In genomic region chr20:9036593-9036992, GRCh38 we compare ENCODE assay signal across 18 cellular contexts. TPM values are rescaled to one million over a fixed set of nuclear protein-coding genes. Genes with fewer than 3 reads are reported as not detected.
DNase-seq lines count a peak whose midpoint lies in the region; ATAC-seq, FAIRE-seq and TF ChIP-seq lines count a peak whose summit lies in the region.
"Had no signal": no experiment of that assay in that cellular context is flagged by ENCODE, and none has a peak within 500 bp of the region (broad histone marks: within the 10 kb centered on the region; RNA-seq: fewer than 3 reads in every experiment).

No MANE protein-coding gene starts in this region.

- no peak for TF ChIP-seq CTCF in A549 (IDR thresholded peaks at IDR 0.05)
- TF ChIP-seq CTCF in RWPE1 (conservative IDR thresholded peaks at IDR 0.05; ENCODE audit: low read depth) = no peak

- H3K4me2 ChIP-seq in A549 = no peak overlapping the region
- H3K4me2 ChIP-seq: BLaER1 treated with 17β-estradiol and CSF1 and Interleukin-3, amounts not matched to agents 10 nM and 100 nM had no signal

- H3K4me1 ChIP-seq in A549 = peaks cover 13% of the 10 kb centered on the region; the same call in 2 of the 3 replicates
- H3K4me1 ChIP-seq: BLaER1 treated with 17β-estradiol and CSF1 and Interleukin-3, amounts not matched to agents 10 nM and 100 nM had no signal

- CTCF ChIA-PET in A549 (lab: Yijun Ruan, JAX) (interaction anchor here (0.6 to 1.5 kb wide), 2 partner anchors 30 to 121 kb away, joined by 3 to 4 read pairs; no protein-coding TSS in a partner anchor), RWPE1 (lab: Yijun Ruan, JAX) (interaction anchor here (1.2 kb wide), 1 partner anchor 64 kb away, joined by 3 read pairs; no protein-coding TSS in a partner anchor)

- no peak for FAIRE-seq in A549 (lab: Jason Lieb, UNC)
- FAIRE-seq: H1, HepG2, HTR-8/SVneo had no signal

- H3K27ac ChIP-seq in A549 = no peak overlapping the region
- no peak overlapping the region for H3K27ac ChIP-seq in RWPE1
- H3K27ac ChIP-seq in epithelial cell of prostate = peak overlapping the region; percentile 6
- H3K27ac ChIP-seq: BLaER1 treated with 17β-estradiol and CSF1 and Interleukin-3, amounts not matched to agents 10 nM and 100 nM had no signal

- H3K9me3 ChIP-seq in A549 = no peaks in the 10 kb centered on the region
- H3K9me3 ChIP-seq: BLaER1 treated with 17β-estradiol and CSF1 and Interleukin-3, amounts not matched to agents 10 nM and 100 nM; HAP-1 had no signal

- no peak for TF ChIP-seq POLR2A in A549 (IDR thresholded peaks at IDR 0.05; ENCODE audit: low read length)

- TF ChIP-seq RAD21 in A549 (conservative IDR thresholded peaks at IDR 0.05 in 1 of 2, IDR thresholded peaks at IDR 0.05 in 1 of 2) = no peak

- WGBS in A549 (ENCODE audit: missing lambda C conversion rate) = 70% methylated on average over 1 of the region's 1 CpG

- H3K4me3 ChIP-seq in A549 = no peak overlapping the region
- H3K4me3 ChIP-seq: BLaER1 treated with 17β-estradiol and CSF1 and Interleukin-3, amounts not matched to agents 10 nM and 100 nM; HAP-1 had no signal

- peak in 1 of 2 experiments; percentile 28; a peak in 1 of 6 replicates for ATAC-seq in A549
- no peak for ATAC-seq in GM18502 (IDR thresholded peaks at IDR 0.05; ENCODE audit: poor library complexity, unreplicated experiment)
- no peak for ATAC-seq in HG03378 (IDR thresholded peaks at IDR 0.05; ENCODE audit: unreplicated experiment)
- no peak for ATAC-seq in HG03108 (IDR thresholded peaks at IDR 0.05; ENCODE audit: unreplicated experiment)
- ATAC-seq: HepG2 had no signal

- no peak for DNase-seq in A549 (ENCODE audit: low read depth in 1 of 2, low spot score in 1 of 2)
- peak; percentile 51 for DNase-seq in HT1080 (ENCODE audit: low read depth)
- DNase-seq in RWPE1 (ENCODE audit: low spot score) = peak; percentile 36
- DNase-seq in epithelial cell of prostate (ENCODE audit: low read depth, low spot score) = no peak
- DNase-seq: 8988T; ACHN; CD4-positive, alpha-beta T cell; DMS79 treated with DMSO at 0.1 percent for 48 hours; GF-D8; HFFc6 had no signal

- POLR2A ChIA-PET in A549 (lab: Yijun Ruan, JAX) (no interaction called here), RWPE1 (lab: Yijun Ruan, JAX; ENCODE audit: low non-redundant PET) (no interaction called here)

- no peak for TF ChIP-seq EP300 in A549 (IDR thresholded peaks at IDR 0.05)

TF ChIP-seq in A549, 52 proteins besides CTCF, POLR2A, EP300 and RAD21:
- TF ChIP-seq BCL3 (IDR thresholded peaks at IDR 0.05) = no peak
- TF ChIP-seq RNF2 (IDR thresholded peaks at IDR 0.05; ENCODE audit: borderline replicate concordance, low read depth) = no peak
- no peak for TF ChIP-seq FOSL2 (IDR thresholded peaks at IDR 0.05)
- peak; percentile 13; the same call in 1 of the 2 replicates for TF ChIP-seq FOSL2 (CRISPR knock-in tag; IDR thresholded peaks at IDR 0.05)
- TF ChIP-seq FOSB (CRISPR knock-in tag; IDR thresholded peaks at IDR 0.05) = no peak
- TF ChIP-seq HEYL (CRISPR knock-in tag; IDR thresholded peaks at IDR 0.05) = no peak
- no peak for TF ChIP-seq JUNB (IDR thresholded peaks at IDR 0.05)
- no peak for TF ChIP-seq PBX3 (IDR thresholded peaks at IDR 0.05)
- no peak for TF ChIP-seq JUN (IDR thresholded peaks at IDR 0.05)
- TF ChIP-seq CHD4 (IDR thresholded peaks at IDR 0.05; ENCODE audit: borderline replicate concordance) = no peak
- TF ChIP-seq ZSCAN20 (CRISPR knock-in tag; IDR thresholded peaks at IDR 0.05) = no peak
- no peak for TF ChIP-seq POLR2AphosphoS2 (conservative IDR thresholded peaks at IDR 0.05; ENCODE audit: low read length)
- peak in 1 of 2 experiments; percentile 35; a peak in 1 of 4 replicates for TF ChIP-seq CEBPB (IDR thresholded peaks at IDR 0.05)
TF ChIP-seq in A549: peak in this region for 2.

RNA-seq across cellular contexts. Expression of gene PLCB4, which starts 32.3 kb away (rescaled TPM):
- polyA plus RNA-seq in A549 (2011; rRNA removed) (24.0 and 32.1 TPM in 2 replicates), A549 (2017; fragmentation: RNase III; extraction: RNeasy Plus Mini Kit Qiagen cat#74134 plus additional on column Dnase treatment) (17.1 to 21.4 TPM (median 21.2 TPM) in 3 replicates)
- polyA plus RNA-seq in A549 (2012; cell fraction: cytosol; rRNA removed) = 6.6 and 7.5 TPM in 2 replicates
- polyA plus RNA-seq in A549 (2012; cell fraction: nucleus; rRNA removed) = 9.0 and 12.0 TPM in 2 replicates
- polyA minus RNA-seq in A549 (2011; rRNA and poly(A)+ RNA removed) = 21.0 and 23.4 TPM in 2 replicates
- total RNA-seq in HT1080 (2014; rRNA removed; shearing (Covaris generic)) = 22.7 and 24.0 TPM in 2 replicates
- 10.6 and 12.2 TPM in 2 replicates for polyA plus RNA-seq in HT1080 (2015; cell fraction: cytosol; rRNA removed)
- polyA plus RNA-seq in HT1080 (2015; cell fraction: nucleus; rRNA removed) = 45.1 and 56.4 TPM in 2 replicates
- total RNA-seq: HepG2 had no signal

Comparison
In these comparisons a context has a peak if more than half of its experiments do, and no peak if none do; other contexts are left out.
1. DNase-seq: peak in HT1080 (single experiment) and RWPE1 (single experiment); none in A549 (0 of 2) and epithelial cell of prostate (single experiment).